ENCODE assay signal across 9 cellular contexts in genomic region chr11:128610765-128611617, GRCh38. TPM values are rescaled to one million over a fixed set of nuclear protein-coding genes. Genes with fewer than 3 reads are reported as not detected.
DNase-seq lines count a peak whose midpoint lies in the region; ATAC-seq, FAIRE-seq and TF ChIP-seq lines count a peak whose summit lies in the region.
"Had no signal": no experiment of that assay in that cellular context is flagged by ENCODE, and none has a peak within 500 bp of the region (broad histone marks: within the 10 kb centered on the region; RNA-seq: fewer than 3 reads in every experiment).

No MANE protein-coding gene starts in this region.

- peaks cover 91% of the 10 kb centered on the region for H3K27me3 Mint-ChIP-seq in progenitor cell of endocrine pancreas

- DNase-seq in GM12892 (ENCODE audit: insufficient read length) (peak; percentile 63), NCI-H526 (lab: John Stamatoyannopoulos, UW) (peak; percentile 81 to 95), gastrocnemius medialis (no peak), progenitor cell of endocrine pancreas (ENCODE audit: low spot score, unreplicated experiment) (no peak), GM23248 (no peak), DMS153 (lab: John Stamatoyannopoulos, UW) (no peak)
- peak; percentile 62 for DNase-seq in activated naive CD4-positive, alpha-beta T cell treated with anti-CD3 and anti-CD28 coated beads, Interleukin-2, amount 50 U/mL, for 16 hours

- no peak overlapping the region for H3K4me2 ChIP-seq in GM23248 (ENCODE audit: unreplicated experiment)

- TF ChIP-seq POLR2A in GM12892 (IDR thresholded peaks at IDR 0.05; ENCODE audit: low read depth, low read length): peak; percentile 50; the same call in 1 of the 2 replicates
- no peak for TF ChIP-seq POLR2A in gastrocnemius medialis (IDR thresholded peaks at IDR 0.05)

- ATAC-seq in GM21576 (IDR thresholded peaks at IDR 0.05; ENCODE audit: unreplicated experiment) (peak; percentile 96), gastrocnemius medialis (no peak)

- H2AFZ ChIP-seq in GM23248: no peak overlapping the region

- no peaks in the 10 kb centered on the region for H3K36me3 Mint-ChIP-seq in progenitor cell of endocrine pancreas (ENCODE audit: insufficient read depth)

- H3K27ac Mint-ChIP-seq in progenitor cell of endocrine pancreas: no peak overlapping the region

- H3K4me1 Mint-ChIP-seq in progenitor cell of endocrine pancreas (ENCODE audit: low read depth): peaks cover 2% of the 10 kb centered on the region

- no peaks in the 10 kb centered on the region for H3K9me3 Mint-ChIP-seq in progenitor cell of endocrine pancreas (ENCODE audit: low read depth)

- intact Hi-C loops in gastrocnemius medialis (cut with DNase I; ENCODE audit: low total_unique reads): no loop called here

- peak; percentile 100 for FAIRE-seq in GM12892 (lab: Jason Lieb, UNC)

- H3K4me3 ChIP-seq in gastrocnemius medialis: no peak overlapping the region
- no peak overlapping the region for H3K4me3 ChIP-seq in GM23248

- H3K4me3 Mint-ChIP-seq in progenitor cell of endocrine pancreas (ENCODE audit: low read depth): no peak overlapping the region

- no peaks in the 10 kb centered on the region for H3K9me2 ChIP-seq in GM23248 (ENCODE audit: insufficient read depth)

- no peak overlapping the region for H3K9ac ChIP-seq in GM23248

- TF ChIP-seq CTCF in gastrocnemius medialis (IDR thresholded peaks at IDR 0.05 in 4 of 5, conservative IDR thresholded peaks at IDR 0.05 in 1 of 5): no peak
- TF ChIP-seq CTCF in progenitor cell of endocrine pancreas (IDR thresholded peaks at IDR 0.05; ENCODE audit: unreplicated experiment): no peak

- no peaks in the 10 kb centered on the region for H3K36me3 ChIP-seq in gastrocnemius medialis
- no peaks in the 10 kb centered on the region for H3K36me3 ChIP-seq in GM23248 (ENCODE audit: low read depth)

- H3K9me3 ChIP-seq in gastrocnemius medialis (no peaks in the 10 kb centered on the region), GM23248 (ENCODE audit: low read depth) (no peaks in the 10 kb centered on the region)

- 67 to 69% methylated on average over 18 of the region's 18 CpGs for WGBS in GM23248 (ENCODE audit: low coverage in 1 of 2, low lambda C conversion rate in 2 of 2, missing lambda C conversion rate in 2 of 2), 2 experiments

- H3K4me1 ChIP-seq in gastrocnemius medialis: peaks cover 0 to 5% of the 10 kb centered on the region in 2 donors
- H3K4me1 ChIP-seq in GM23248 (ENCODE audit: insufficient read depth): no peaks in the 10 kb centered on the region

- H3K27ac ChIP-seq in gastrocnemius medialis (peak overlapping the region; percentile 3 to 63 (median 30)), GM23248 (no peak overlapping the region)
- H3K27ac ChIP-seq: HL-60 had no signal

- H3K79me2 ChIP-seq in GM23248 (ENCODE audit: insufficient read depth): no peaks in the 10 kb centered on the region

- no peaks in the 10 kb centered on the region for H3K27me3 ChIP-seq in gastrocnemius medialis
- H3K27me3 ChIP-seq in GM23248 (replicated peaks; ENCODE audit: insufficient read depth): 0 out of 2 replicates have a peak, but pooled peaks cover 5% of the 10 kb centered on the region

- H3F3A ChIP-seq in GM23248 (ENCODE audit: insufficient read depth): no peaks in the 10 kb centered on the region

- no peaks in the 10 kb centered on the region for H4K20me1 ChIP-seq in GM23248 (ENCODE audit: insufficient read depth)

- in situ Hi-C loops in gastrocnemius medialis (cut with MboI; ENCODE audit: low sequenced_read_pairs in 4 of 4): no loop called here
- in situ Hi-C loops in GM23248 (cut with MboI): no loop called here

RNA-seq across cellular contexts. Expression of gene ETS1, which starts 23.6 kb away (rescaled TPM):
- polyA plus RNA-seq in GM12892 (2012; ENCODE audit: missing spikeins): 71.8 TPM
- total RNA-seq in gastrocnemius medialis: 10 to 100 TPM; 16.8 to 24.9 (median 21.8) TPM
- total RNA-seq in progenitor cell of endocrine pancreas: 3.0 and 5.2 TPM in 2 replicates
- 58.6 and 61.0 TPM in 2 replicates for total RNA-seq in GM23248 (2014; rRNA removed; shearing (Covaris generic))
- polyA plus RNA-seq in GM23248 (2016; fragmentation: Nextera tagmentation; extraction: Ambion mirVana): 18.4 and 19.9 TPM in 2 replicates

Comparison
In these comparisons a context has a peak if more than half of its experiments do, and no peak if none do; other contexts are left out.
1. DNase-seq: peak in GM12892 (single experiment), NCI-H526 (2 of 2) and activated naive CD4-positive, alpha-beta T cell treated with anti-CD3 and anti-CD28 coated beads, Interleukin-2, amount 50 U/mL, for 16 hours (single experiment); none in gastrocnemius medialis (0 of 2), progenitor cell of endocrine pancreas (single experiment), GM23248 (single experiment) and DMS153 (single experiment).